ENCODE assay signal across 1 cellular context in the genomic region with DNA sequence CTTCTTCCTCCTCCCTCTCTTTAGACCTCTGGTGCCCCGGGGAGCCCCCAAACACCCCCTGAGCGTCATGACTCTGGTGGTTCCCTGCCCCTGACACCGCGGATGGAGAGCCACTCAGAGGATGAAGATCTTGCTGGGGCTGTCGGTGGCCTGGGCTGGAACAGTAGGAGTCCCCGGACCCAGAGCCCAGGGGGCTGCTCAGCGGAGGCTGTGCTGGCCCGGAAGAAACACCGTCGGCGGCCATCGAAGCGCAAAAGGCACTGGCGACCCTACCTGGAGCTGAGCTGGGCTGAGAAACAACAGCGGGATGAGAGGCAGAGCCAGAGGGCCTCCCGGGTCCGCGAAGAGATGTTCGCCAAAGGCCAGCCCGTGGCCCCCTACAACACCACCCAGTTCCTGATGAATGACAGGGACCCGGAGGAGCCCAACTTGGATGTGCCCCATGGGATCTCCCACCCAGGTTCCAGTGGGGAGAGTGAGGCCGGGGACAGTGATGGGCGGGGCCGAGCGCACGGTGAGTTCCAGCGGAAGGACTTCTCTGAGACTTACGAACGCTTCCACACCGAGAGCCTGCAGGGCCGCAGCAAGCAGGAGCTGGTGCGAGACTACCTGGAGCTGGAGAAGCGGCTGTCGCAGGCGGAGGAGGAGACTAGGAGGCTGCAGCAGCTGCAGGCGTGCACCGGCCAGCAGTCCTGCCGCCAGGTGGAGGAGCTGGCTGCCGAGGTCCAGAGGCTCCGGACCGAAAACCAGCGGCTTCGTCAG.
TF ChIP-seq lines count a peak whose summit lies in the region.

No MANE protein-coding gene starts in this region.

TF ChIP-seq in H1, 55 proteins besides CTCF, POLR2A, EP300 and RAD21:
- TF ChIP-seq CHD1 (IDR thresholded peaks at IDR 0.05; ENCODE audit: low read depth, low read length): no peak
- TF ChIP-seq NANOG (IDR thresholded peaks at IDR 0.05; ENCODE audit: insufficient read depth, low read depth, low read length, poor library complexity, severe bottlenecking): no peak
- TF ChIP-seq TAF7 (optimal IDR thresholded peaks at IDR 0.05; ENCODE audit: borderline replicate concordance, low read depth, low read length): no peak
- TF ChIP-seq BACH1 (IDR thresholded peaks at IDR 0.05; ENCODE audit: low read length): no peak
- TF ChIP-seq SIX5 (IDR thresholded peaks at IDR 0.05; ENCODE audit: low read depth, low read length): no peak
- no peak for TF ChIP-seq NRF1 (IDR thresholded peaks at IDR 0.05; ENCODE audit: low read depth, low read length)
- no peak for TF ChIP-seq FOSL1 (IDR thresholded peaks at IDR 0.05; ENCODE audit: insufficient read depth, low read depth, low read length)
- TF ChIP-seq SAP30 (IDR thresholded peaks at IDR 0.05; ENCODE audit: insufficient read depth, insufficient replicate concordance, low read length): no peak
- TF ChIP-seq USF2 (IDR thresholded peaks at IDR 0.05; ENCODE audit: low read length): no peak
- TF ChIP-seq ZNF274 (IDR thresholded peaks at IDR 0.05; ENCODE audit: borderline replicate concordance, extremely low read depth, low read length): no peak
- no peak for TF ChIP-seq CEBPB (IDR thresholded peaks at IDR 0.05; ENCODE audit: low read depth, low read length)
